ENCODE assay signal across 1 cellular context in the genomic region with DNA sequence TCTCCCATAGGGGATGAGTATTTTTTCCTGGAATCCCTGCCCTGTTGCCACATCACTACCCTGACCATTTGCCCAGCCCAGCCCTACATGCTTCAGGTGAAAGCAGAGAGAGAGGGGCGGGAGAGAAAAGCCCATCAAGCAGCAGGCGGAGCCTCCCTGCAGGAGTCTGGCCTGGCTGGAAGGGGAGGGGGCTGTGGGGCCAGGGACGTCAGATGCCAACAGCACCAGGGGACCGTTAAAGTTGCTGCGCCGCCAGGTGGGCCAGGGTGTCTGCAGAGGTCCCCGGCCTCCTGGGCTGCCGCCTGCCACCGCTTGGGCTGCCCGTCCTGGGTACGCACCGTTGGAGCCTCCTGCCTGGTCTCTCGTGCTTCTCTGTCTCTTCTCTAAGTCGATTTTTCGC.
TF ChIP-seq lines count a peak whose summit lies in the region.

No MANE protein-coding gene starts in this region.

TF ChIP-seq in WTC11, 78 proteins besides CTCF, POLR2A, EP300 and RAD21:
- TF ChIP-seq JUN (CRISPR knock-in tag; IDR thresholded peaks at IDR 0.05) (no peak), ETV6 (CRISPR knock-in tag; IDR thresholded peaks at IDR 0.05) (no peak), ZNF232 (CRISPR knock-in tag; IDR thresholded peaks at IDR 0.05) (no peak), ZNF423 (CRISPR knock-in tag; IDR thresholded peaks at IDR 0.05) (peak; percentile 88), NFYB (CRISPR knock-in tag; conservative IDR thresholded peaks at IDR 0.05; ENCODE audit: low read depth) (no peak)
- TF ChIP-seq, protein P1, sequence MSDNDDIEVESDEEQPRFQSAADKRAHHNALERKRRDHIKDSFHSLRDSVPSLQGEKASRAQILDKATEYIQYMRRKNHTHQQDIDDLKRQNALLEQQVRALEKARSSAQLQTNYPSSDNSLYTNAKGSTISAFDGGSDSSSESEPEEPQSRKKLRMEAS (CRISPR knock-in tag; IDR thresholded peaks at IDR 0.05), result no peak
- TF ChIP-seq, protein P2, sequence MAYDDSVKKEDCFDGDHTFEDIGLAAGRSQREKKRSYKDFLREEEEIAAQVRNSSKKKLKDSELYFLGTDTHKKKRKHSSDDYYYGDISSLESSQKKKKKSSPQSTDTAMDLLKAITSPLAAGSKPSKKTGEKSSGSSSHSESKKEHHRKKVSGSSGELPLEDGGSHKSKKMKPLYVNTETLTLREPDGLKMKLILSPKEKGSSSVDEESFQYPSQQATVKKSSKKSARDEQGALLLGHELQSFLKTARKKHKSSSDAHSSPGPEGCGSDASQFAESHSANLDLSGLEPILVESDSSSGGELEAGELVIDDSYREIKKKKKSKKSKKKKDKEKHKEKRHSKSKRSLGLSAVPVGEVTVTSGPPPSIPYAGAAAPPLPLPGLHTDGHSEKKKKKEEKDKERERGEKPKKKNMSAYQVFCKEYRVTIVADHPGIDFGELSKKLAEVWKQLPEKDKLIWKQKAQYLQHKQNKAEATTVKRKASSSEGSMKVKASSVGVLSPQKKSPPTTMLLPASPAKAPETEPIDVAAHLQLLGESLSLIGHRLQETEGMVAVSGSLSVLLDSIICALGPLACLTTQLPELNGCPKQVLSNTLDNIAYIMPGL (CRISPR knock-in tag; IDR thresholded peaks at IDR 0.05), result no peak
- TF ChIP-seq, protein P3, sequence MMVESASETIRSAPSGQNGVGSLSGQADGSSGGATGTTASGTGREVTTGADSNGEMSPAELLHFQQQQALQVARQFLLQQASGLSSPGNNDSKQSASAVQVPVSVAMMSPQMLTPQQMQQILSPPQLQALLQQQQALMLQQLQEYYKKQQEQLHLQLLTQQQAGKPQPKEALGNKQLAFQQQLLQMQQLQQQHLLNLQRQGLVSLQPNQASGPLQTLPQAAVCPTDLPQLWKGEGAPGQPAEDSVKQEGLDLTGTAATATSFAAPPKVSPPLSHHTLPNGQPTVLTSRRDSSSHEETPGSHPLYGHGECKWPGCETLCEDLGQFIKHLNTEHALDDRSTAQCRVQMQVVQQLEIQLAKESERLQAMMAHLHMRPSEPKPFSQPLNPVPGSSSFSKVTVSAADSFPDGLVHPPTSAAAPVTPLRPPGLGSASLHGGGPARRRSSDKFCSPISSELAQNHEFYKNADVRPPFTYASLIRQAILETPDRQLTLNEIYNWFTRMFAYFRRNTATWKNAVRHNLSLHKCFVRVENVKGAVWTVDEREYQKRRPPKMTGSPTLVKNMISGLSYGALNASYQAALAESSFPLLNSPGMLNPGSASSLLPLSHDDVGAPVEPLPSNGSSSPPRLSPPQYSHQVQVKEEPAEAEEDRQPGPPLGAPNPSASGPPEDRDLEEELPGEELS (CRISPR knock-in tag; IDR thresholded peaks at IDR 0.05), result no peak
